Comparison of ENCODE assay signal across 40 cellular contexts in the genomic region with DNA sequence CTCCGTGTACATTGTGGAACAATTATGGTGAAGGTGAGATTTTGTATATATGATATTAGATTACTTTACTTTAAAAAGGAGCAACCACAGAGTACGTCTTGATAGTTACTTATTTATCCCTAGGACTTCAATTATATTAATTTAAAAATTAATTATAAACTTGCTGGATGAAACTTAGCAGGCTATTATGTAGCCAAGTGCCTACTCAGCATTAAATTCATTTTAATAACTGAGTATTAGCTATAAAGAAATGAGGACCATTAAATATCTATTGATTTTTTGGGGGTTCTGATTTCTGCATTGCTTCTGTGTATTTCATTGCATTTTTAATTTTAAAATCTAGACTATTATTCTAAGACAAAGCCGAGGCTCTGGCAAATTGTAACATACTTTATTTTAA.
"Had no signal": no experiment of that assay in that cellular context is flagged by ENCODE, and none has a peak within 500 bp of the region (broad histone marks: within the 10 kb centered on the region; RNA-seq: fewer than 3 reads in every experiment).

No MANE protein-coding gene starts in this region.

- H3K27ac Mint-ChIP-seq: activated naive CD4-positive, alpha-beta T cell treated with anti-CD3 and anti-CD28 coated beads for 36 hours; activated naive CD4-positive, alpha-beta T cell treated with anti-CD3 and anti-CD28 coated beads, Interleukin-2, amount 10 ng/mL, durations not matched to agents 7 days and 5 days; activated naive CD4-positive, alpha-beta T cell treated with anti-CD3 and anti-CD28 coated beads, Interleukin-2, amount 50 U/mL, for 24 hours; activated naive CD4-positive, alpha-beta T cell treated with anti-CD3 and anti-CD28 coated beads, Interleukin-2, amount 50 U/mL, for 72 hours; activated naive CD8-positive, alpha-beta T cell; activated naive CD8-positive, alpha-beta T cell treated with anti-CD3 and anti-CD28 coated beads for 36 hours; activated naive CD8-positive, alpha-beta T cell treated with anti-CD3 and anti-CD28 coated beads, Interleukin-2, amount 10 ng/mL, durations not matched to agents 7 days and 5 days; activated naive CD8-positive, alpha-beta T cell treated with anti-CD3 and anti-CD28 coated beads, Interleukin-2, amount 50 U/mL, for 24 hours; activated T-cell treated with anti-CD3 and anti-CD28 coated beads, Interleukin-2, amount 50 U/mL, for 24 hours; activated T-cell treated with anti-CD3 and anti-CD28 coated beads, Interleukin-2, amount 50 U/mL, for 72 hours; activated T-helper 1 cell treated with anti-CD3 and anti-CD28 coated beads, Interleukin-12 subunit alpha, Interleukin-12 subunit beta, Interleukin-2, Interleukin-4 antibody, amounts not matched to agents 30 ng/mL and 10 ng/mL and 1 ng/mL, durations not matched to agents 14 hours and 24 hours and 36 hours; activated T-helper 17 cell treated with anti-CD3 and anti-CD28 coated beads, Interleukin-2, amount 50 U/mL, for 72 hours; activated T-helper 2 cell treated with anti-CD3 and anti-CD28 coated beads, Interferon-gamma antibody, Interleukin-2, Interleukin-4, amounts not matched to agents 10 μg/mL and 5 μg/mL and 100 μg/mL, durations not matched to agents 14 hours and 24 hours and 36 hours; brain had no signal

- H3K4me1 ChIP-seq: ascending aorta, body of pancreas, breast epithelium had no signal

- H3K4me1 Mint-ChIP-seq: activated naive CD4-positive, alpha-beta T cell treated with anti-CD3 and anti-CD28 coated beads, Interleukin-2, amount 10 ng/mL, durations not matched to agents 7 days and 5 days; activated naive CD4-positive, alpha-beta T cell treated with anti-CD3 and anti-CD28 coated beads, Interleukin-2, amount 50 U/mL, for 24 hours; activated naive CD8-positive, alpha-beta T cell treated with anti-CD3 and anti-CD28 coated beads for 36 hours; activated naive CD8-positive, alpha-beta T cell treated with anti-CD3 and anti-CD28 coated beads, Interleukin-2, amount 10 ng/mL, durations not matched to agents 7 days and 5 days; activated naive CD8-positive, alpha-beta T cell treated with anti-CD3 and anti-CD28 coated beads, Interleukin-2, amount 50 U/mL, for 24 hours; activated T-helper 17 cell treated with anti-CD3 and anti-CD28 coated beads, Interleukin-2, amount 50 U/mL, for 72 hours; central memory CD8-positive, alpha-beta T cell had no signal

- H3K9me3 ChIP-seq: adrenal gland, ascending aorta, body of pancreas, breast epithelium had no signal

- FAIRE-seq: astrocyte, bronchial epithelial cell had no signal

- ATAC-seq: activated naive CD4-positive, alpha-beta T cell treated with anti-CD3 and anti-CD28 coated beads, Interleukin-2, amount 50 U/mL, for 72 hours; activated naive CD8-positive, alpha-beta T cell treated with anti-CD3 and anti-CD28 coated beads, Interleukin-2, amount 50 U/mL, for 24 hours; activated T-cell treated with anti-CD3 and anti-CD28 coated beads, Interleukin-2, amount 50 U/mL, for 4 hours; activated T-cell treated with anti-CD3 and anti-CD28 coated beads, Interleukin-2, amount 50 U/mL, for 72 hours; activated T-helper 17 cell treated with anti-CD3 and anti-CD28 coated beads, Interleukin-2, amount 50 U/mL, for 72 hours; body of pancreas had no signal

- H3K36me3 ChIP-seq: adrenal gland, ascending aorta, brain microvascular endothelial cell, breast epithelium, cardiac muscle cell had no signal

- H3K27ac ChIP-seq: adrenal gland, ascending aorta, body of pancreas, brain microvascular endothelial cell, breast epithelium, cardiac muscle cell had no signal

- DNase-seq: activated effector memory CD4-positive, alpha-beta T cell treated with anti-CD3 and anti-CD28 coated beads, Interleukin-2, amount 50 U/mL, for 16 hours; activated effector memory CD4-positive, alpha-beta T cell treated with Interleukin-2 at 50 U/mL for 16 hours; activated gamma-delta T cell; activated gamma-delta T cell treated with Interleukin-2 at 50 U/mL for 16 hours; activated naive CD4-positive, alpha-beta T cell; activated naive CD4-positive, alpha-beta T cell treated with anti-CD3 and anti-CD28 coated beads for 36 hours; activated naive CD4-positive, alpha-beta T cell treated with anti-CD3 and anti-CD28 coated beads, Interleukin-2, amount 10 ng/mL, durations not matched to agents 7 days and 5 days; activated naive CD4-positive, alpha-beta T cell treated with anti-CD3 and anti-CD28 coated beads, Interleukin-2, amount 50 U/mL, for 16 hours; activated naive CD4-positive, alpha-beta T cell treated with Interleukin-2 at 50 U/mL for 16 hours; activated naive CD8-positive, alpha-beta T cell treated with anti-CD3 and anti-CD28 coated beads for 36 hours; activated naive CD8-positive, alpha-beta T cell treated with anti-CD3 and anti-CD28 coated beads, Interleukin-2, amount 10 ng/mL, durations not matched to agents 7 days and 5 days; activated naive CD8-positive, alpha-beta T cell treated with anti-CD3 and anti-CD28 coated beads, Interleukin-2, amount 50 U/mL, for 24 hours; activated T-cell treated with anti-CD3 and anti-CD28 coated beads, Interleukin-2, amount 50 U/mL, for 1 hour; activated T-cell treated with anti-CD3 and anti-CD28 coated beads, Interleukin-2, amount 50 U/mL, for 24 hours; activated T-cell treated with anti-CD3 and anti-CD28 coated beads, Interleukin-2, amount 50 U/mL, for 4 hours; activated T-cell treated with anti-CD3 and anti-CD28 coated beads, Interleukin-2, amount 50 U/mL, for 48 hours; activated T-cell treated with anti-CD3 and anti-CD28 coated beads, Interleukin-2, amount 50 U/mL, for 72 hours; adrenal gland; amniotic stem cell; amygdala; anterior cingulate cortex; aorta; body of pancreas; brain microvascular endothelial cell; caudate nucleus; central memory CD4-positive, alpha-beta T cell; cerebellar nuclear complex had no signal

- H3K27me3 Mint-ChIP-seq: activated naive CD4-positive, alpha-beta T cell treated with anti-CD3 and anti-CD28 coated beads, Interleukin-2, amount 10 ng/mL, durations not matched to agents 7 days and 5 days; activated naive CD8-positive, alpha-beta T cell; activated naive CD8-positive, alpha-beta T cell treated with anti-CD3 and anti-CD28 coated beads for 36 hours; activated naive CD8-positive, alpha-beta T cell treated with anti-CD3 and anti-CD28 coated beads, Interleukin-2, amount 10 ng/mL, durations not matched to agents 7 days and 5 days; activated T-cell treated with anti-CD3 and anti-CD28 coated beads, Interleukin-2, amount 50 U/mL, for 24 hours; activated T-helper 17 cell treated with anti-CD3 and anti-CD28 coated beads, Interleukin-2, amount 50 U/mL, for 72 hours; brain; central memory CD8-positive, alpha-beta T cell had no signal

- H3K9me3 Mint-ChIP-seq: activated naive CD4-positive, alpha-beta T cell treated with anti-CD3 and anti-CD28 coated beads, Interleukin-2, amount 10 ng/mL, durations not matched to agents 7 days and 5 days; activated naive CD8-positive, alpha-beta T cell treated with anti-CD3 and anti-CD28 coated beads for 36 hours; activated T-helper 17 cell treated with anti-CD3 and anti-CD28 coated beads, Interleukin-2, amount 50 U/mL, for 72 hours had no signal

- H3K4me3 Mint-ChIP-seq: activated naive CD4-positive, alpha-beta T cell treated with anti-CD3 and anti-CD28 coated beads for 36 hours; activated naive CD4-positive, alpha-beta T cell treated with anti-CD3 and anti-CD28 coated beads, Interleukin-2, amount 10 ng/mL, durations not matched to agents 7 days and 5 days; activated naive CD4-positive, alpha-beta T cell treated with anti-CD3 and anti-CD28 coated beads, Interleukin-2, amount 50 U/mL, for 24 hours; activated naive CD8-positive, alpha-beta T cell; activated naive CD8-positive, alpha-beta T cell treated with anti-CD3 and anti-CD28 coated beads for 36 hours; activated naive CD8-positive, alpha-beta T cell treated with anti-CD3 and anti-CD28 coated beads, Interleukin-2, amount 10 ng/mL, durations not matched to agents 7 days and 5 days; activated naive CD8-positive, alpha-beta T cell treated with anti-CD3 and anti-CD28 coated beads, Interleukin-2, amount 50 U/mL, for 24 hours; activated T-cell treated with anti-CD3 and anti-CD28 coated beads, Interleukin-2, amount 50 U/mL, for 24 hours; activated T-cell treated with anti-CD3 and anti-CD28 coated beads, Interleukin-2, amount 50 U/mL, for 4 hours; activated T-cell treated with anti-CD3 and anti-CD28 coated beads, Interleukin-2, amount 50 U/mL, for 72 hours; activated T-helper 1 cell treated with anti-CD3 and anti-CD28 coated beads, Interleukin-12 subunit alpha, Interleukin-12 subunit beta, Interleukin-2, Interleukin-4 antibody, amounts not matched to agents 30 ng/mL and 10 ng/mL and 1 ng/mL, durations not matched to agents 14 hours and 24 hours and 36 hours; activated T-helper 17 cell treated with anti-CD3 and anti-CD28 coated beads, Interleukin-2, amount 50 U/mL, for 72 hours; brain; central memory CD8-positive, alpha-beta T cell had no signal

- H3K4me3 ChIP-seq: adrenal gland, ascending aorta, body of pancreas, breast epithelium, cardiac muscle cell had no signal

- H3K36me3 Mint-ChIP-seq: activated naive CD4-positive, alpha-beta T cell treated with anti-CD3 and anti-CD28 coated beads, Interleukin-2, amount 10 ng/mL, durations not matched to agents 7 days and 5 days; activated naive CD4-positive, alpha-beta T cell treated with anti-CD3 and anti-CD28 coated beads, Interleukin-2, amount 50 U/mL, for 24 hours; activated naive CD8-positive, alpha-beta T cell; activated naive CD8-positive, alpha-beta T cell treated with anti-CD3 and anti-CD28 coated beads for 36 hours; activated naive CD8-positive, alpha-beta T cell treated with anti-CD3 and anti-CD28 coated beads, Interleukin-2, amount 10 ng/mL, durations not matched to agents 7 days and 5 days; brain had no signal

- H3K27me3 ChIP-seq: adrenal gland, ascending aorta, body of pancreas, brain microvascular endothelial cell, breast epithelium, cardiac muscle cell had no signal
